ENCODE assay signal across 8 cellular contexts in the genomic region with DNA sequence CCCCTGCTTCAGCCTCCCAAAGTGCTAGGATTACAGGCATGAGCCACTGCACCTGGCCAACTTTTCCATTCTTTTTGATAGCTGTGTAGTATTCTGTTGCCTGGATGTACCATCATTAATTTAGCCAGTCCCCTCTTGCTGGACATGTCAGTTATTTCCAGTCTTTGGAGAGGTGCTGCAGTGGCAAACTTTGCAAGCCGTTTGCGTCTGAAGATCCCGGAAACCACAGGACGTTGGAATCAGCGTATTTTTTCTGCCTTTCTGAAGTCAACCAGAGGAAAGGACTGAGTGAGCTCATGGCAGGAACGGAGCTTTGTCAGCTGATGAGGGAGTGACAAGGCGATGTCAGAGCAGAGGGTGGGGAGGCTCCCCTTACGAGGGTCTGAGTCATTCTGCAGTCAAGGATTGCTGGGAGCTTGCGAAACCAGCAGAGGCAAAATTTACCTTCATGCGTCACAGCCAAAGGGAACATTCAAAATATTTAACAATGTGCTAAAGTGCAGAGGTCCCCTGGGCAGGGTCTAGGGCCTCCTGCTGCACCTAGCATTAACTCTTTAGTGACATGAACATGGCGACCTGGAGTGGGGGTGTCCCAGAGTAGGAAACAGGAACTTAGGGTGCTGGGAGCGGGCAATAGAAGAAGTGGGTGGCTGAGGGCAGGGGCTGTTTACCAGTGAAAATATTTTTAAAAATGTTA. TPM values are rescaled to one million over a fixed set of nuclear protein-coding genes. Genes with fewer than 3 reads are reported as not detected.
A peak's percentile ranks its signal among the peaks of the same experiment; 100 is the strongest.
DNase-seq lines count a peak whose midpoint lies in the region; ATAC-seq, FAIRE-seq and TF ChIP-seq lines count a peak whose summit lies in the region.

No MANE protein-coding gene starts in this region.

- no peaks in the 10 kb centered on the region for H3K9me3 Mint-ChIP-seq in effector memory CD8-positive, alpha-beta T cell
- no peaks in the 10 kb centered on the region for H3K9me3 Mint-ChIP-seq in activated CD4-positive, alpha-beta T cell treated with anti-CD3 and anti-CD28 coated beads, Interleukin-2, amount 10 ng/mL, durations not matched to agents 24 days and 14 days

- H3K36me3 Mint-ChIP-seq in effector memory CD8-positive, alpha-beta T cell (ENCODE audit: insufficient read depth): peaks cover 4% of the 10 kb centered on the region
- no peaks in the 10 kb centered on the region for H3K36me3 Mint-ChIP-seq in activated CD4-positive, alpha-beta T cell treated with anti-CD3 and anti-CD28 coated beads, Interleukin-2, amount 10 ng/mL, durations not matched to agents 24 days and 14 days (ENCODE audit: low read depth)

- DNase-seq in H54 (ENCODE audit: insufficient read length, low spot score): peak; percentile 79
- DNase-seq in effector memory CD8-positive, alpha-beta T cell: no peak
- peak; percentile 32 for DNase-seq in midbrain (lab: John Stamatoyannopoulos, UW)
- peak; percentile 57 for DNase-seq in ureter (ENCODE audit: low spot score)
- DNase-seq in activated CD4-positive, alpha-beta T cell treated with anti-CD3 and anti-CD28 coated beads, Interleukin-2, amount 10 ng/mL, durations not matched to agents 24 days and 14 days: no peak

- no peak overlapping the region for H3K4me3 Mint-ChIP-seq in effector memory CD8-positive, alpha-beta T cell
- no peak overlapping the region for H3K4me3 Mint-ChIP-seq in activated CD4-positive, alpha-beta T cell treated with anti-CD3 and anti-CD28 coated beads, Interleukin-2, amount 10 ng/mL, durations not matched to agents 24 days and 14 days

- H3K4me1 Mint-ChIP-seq in effector memory CD8-positive, alpha-beta T cell (ENCODE audit: low read depth in 2 of 2): no peaks in the 10 kb centered on the region
- H3K4me1 Mint-ChIP-seq in activated CD4-positive, alpha-beta T cell treated with anti-CD3 and anti-CD28 coated beads, Interleukin-2, amount 10 ng/mL, durations not matched to agents 24 days and 14 days: peaks cover 5% of the 10 kb centered on the region

- no peak for TF ChIP-seq POLR2A in H54 (IDR thresholded peaks at IDR 0.05; ENCODE audit: low read depth, low read length)

- ATAC-seq in effector memory CD8-positive, alpha-beta T cell (replicated peaks): peak; percentile 44
- ATAC-seq in GM21447 (IDR thresholded peaks at IDR 0.05; ENCODE audit: unreplicated experiment): no peak
- no peak for ATAC-seq in HG02970 (IDR thresholded peaks at IDR 0.05; ENCODE audit: low FRiP score, unreplicated experiment)

- peaks cover 35 to 36% of the 10 kb centered on the region in 2 donors for H3K27me3 Mint-ChIP-seq in effector memory CD8-positive, alpha-beta T cell
- H3K27me3 Mint-ChIP-seq in activated CD4-positive, alpha-beta T cell treated with anti-CD3 and anti-CD28 coated beads, Interleukin-2, amount 10 ng/mL, durations not matched to agents 24 days and 14 days: peaks cover 2% of the 10 kb centered on the region

- FAIRE-seq in H54 (lab: Jason Lieb, UNC): peak; percentile 94

- intact Hi-C loops in activated CD4-positive, alpha-beta T cell treated with anti-CD3 and anti-CD28 coated beads, Interleukin-2, amount 10 ng/mL, durations not matched to agents 24 days and 14 days (cut with micrococcal nuclease): no loop called here

- peak overlapping the region in 1 of 2 donors; percentile 39 for H3K27ac Mint-ChIP-seq in effector memory CD8-positive, alpha-beta T cell
- no peak overlapping the region for H3K27ac Mint-ChIP-seq in activated CD4-positive, alpha-beta T cell treated with anti-CD3 and anti-CD28 coated beads, Interleukin-2, amount 10 ng/mL, durations not matched to agents 24 days and 14 days

TF ChIP-seq in PFSK-1, 5 proteins besides CTCF, POLR2A, EP300 and RAD21:
- no peak for TF ChIP-seq TAF1 (IDR thresholded peaks at IDR 0.05; ENCODE audit: borderline replicate concordance, insufficient read depth, low read length)
- peak; percentile 38 for TF ChIP-seq FOXP2 (optimal IDR thresholded peaks at IDR 0.05; ENCODE audit: borderline replicate concordance, extremely low read depth, extremely low read length, insufficient read depth)
- TF ChIP-seq SIN3A (IDR thresholded peaks at IDR 0.05; ENCODE audit: borderline replicate concordance, insufficient read depth, low read length): peak; percentile 73; the same call in 1 of the 2 replicates

RNA-seq across cellular contexts. Expression of a gene that starts 5.6 kb away (rescaled TPM):
- polyA plus RNA-seq in PFSK-1 (2012; ENCODE audit: insufficient read length, low read depth): 2.7 TPM
- total RNA-seq in ureter: 5.1 TPM
- total RNA-seq in activated CD4-positive, alpha-beta T cell treated with anti-CD3 and anti-CD28 coated beads, Interleukin-2, amount 10 ng/mL, durations not matched to agents 24 days and 14 days: 0.16 and 0.88 TPM in 2 replicates

RNA-seq across cellular contexts. Expression of a gene that starts 16.7 kb away (rescaled TPM):
- 0.20 TPM for polyA plus RNA-seq in PFSK-1 (2012; ENCODE audit: insufficient read length, low read depth)
- total RNA-seq in ureter: 2.1 TPM
- total RNA-seq in activated CD4-positive, alpha-beta T cell treated with anti-CD3 and anti-CD28 coated beads, Interleukin-2, amount 10 ng/mL, durations not matched to agents 24 days and 14 days: not detected in 2 replicates

RNA-seq across cellular contexts. Expression of a gene that starts 33.8 kb away (rescaled TPM):
- polyA plus RNA-seq in PFSK-1 (2012; ENCODE audit: insufficient read length, low read depth): 36.1 TPM
- total RNA-seq in ureter: 20.6 TPM
- 31.3 and 32.4 TPM in 2 replicates for total RNA-seq in activated CD4-positive, alpha-beta T cell treated with anti-CD3 and anti-CD28 coated beads, Interleukin-2, amount 10 ng/mL, durations not matched to agents 24 days and 14 days

RNA-seq across cellular contexts. Expression of a gene that starts 40.6 kb away (rescaled TPM):
- polyA plus RNA-seq in PFSK-1 (2012; ENCODE audit: insufficient read length, low read depth): 68.0 TPM
- total RNA-seq in ureter: 22.2 TPM
- total RNA-seq in activated CD4-positive, alpha-beta T cell treated with anti-CD3 and anti-CD28 coated beads, Interleukin-2, amount 10 ng/mL, durations not matched to agents 24 days and 14 days: 10.6 and 11.0 TPM in 2 replicates

RNA-seq across cellular contexts. Expression of a gene that starts 58.9 kb away (rescaled TPM):
- polyA plus RNA-seq in PFSK-1 (2012; ENCODE audit: insufficient read length, low read depth): 42.1 TPM
- total RNA-seq in ureter: 37.2 TPM
- total RNA-seq in activated CD4-positive, alpha-beta T cell treated with anti-CD3 and anti-CD28 coated beads, Interleukin-2, amount 10 ng/mL, durations not matched to agents 24 days and 14 days: 40.6 and 44.6 TPM in 2 replicates

Comparison
In these comparisons a context has a peak if more than half of its experiments do, and no peak if none do; other contexts are left out.
1. DNase-seq: peak in H54 (single experiment), midbrain (single experiment) and ureter (single experiment); none in effector memory CD8-positive, alpha-beta T cell (0 of 3) and activated CD4-positive, alpha-beta T cell treated with anti-CD3 and anti-CD28 coated beads, Interleukin-2, amount 10 ng/mL, durations not matched to agents 24 days and 14 days (single experiment).